1 cellular context compared by ENCODE assay signal in genomic region chr18:1002653-1003178, GRCh38.
A peak's percentile ranks its signal among the peaks of the same experiment; 100 is the strongest.
TF ChIP-seq lines count a peak whose summit lies in the region.

No MANE protein-coding gene starts in this region.

TF ChIP-seq in K562, 482 proteins besides CTCF, POLR2A, EP300 and RAD21 (continued from another document):
- TF ChIP-seq CUX1 (CRISPR knock-in tag; IDR thresholded peaks at IDR 0.05) (peak; percentile 90; the same call in 1 of the 2 replicates), HMGN3 (IDR thresholded peaks at IDR 0.05; ENCODE audit: borderline replicate concordance, extremely low read depth, insufficient read length, low read depth, low read length) (peak; percentile 58), MAFK (IDR thresholded peaks at IDR 0.05; ENCODE audit: low read length) (peak; percentile 60; the same call in 1 of the 2 replicates), TEAD2 (tag; IDR thresholded peaks at IDR 0.05) (0 out of 2 replicates have a peak, but pooled peaks have one; percentile 23), ARID3A (IDR thresholded peaks at IDR 0.05; ENCODE audit: borderline replicate concordance, low read depth, low read length) (peak; percentile 54; the same call in 1 of the 2 replicates), ESRRA (IDR thresholded peaks at IDR 0.05; ENCODE audit: borderline replicate concordance, low read depth) (peak; percentile 69; the same call in 1 of the 2 replicates), CAMTA2 (CRISPR knock-in tag; conservative IDR thresholded peaks at IDR 0.05) (no peak), ZNF23 (CRISPR knock-in tag; IDR thresholded peaks at IDR 0.05) (0 out of 2 replicates have a peak, but pooled peaks have one; percentile 5), ZNF395 (CRISPR knock-in tag; IDR thresholded peaks at IDR 0.05) (peak; percentile 54), ZNF197 (CRISPR knock-in tag; IDR thresholded peaks at IDR 0.05; ENCODE audit: low read depth) (peak; percentile 56; the same call in 1 of the 2 replicates), ZNF274 (IDR thresholded peaks at IDR 0.05; ENCODE audit: borderline replicate concordance, low read depth, low read length) (no peak), BCOR (IDR thresholded peaks at IDR 0.05) (no peak)
